In the genomic region with DNA sequence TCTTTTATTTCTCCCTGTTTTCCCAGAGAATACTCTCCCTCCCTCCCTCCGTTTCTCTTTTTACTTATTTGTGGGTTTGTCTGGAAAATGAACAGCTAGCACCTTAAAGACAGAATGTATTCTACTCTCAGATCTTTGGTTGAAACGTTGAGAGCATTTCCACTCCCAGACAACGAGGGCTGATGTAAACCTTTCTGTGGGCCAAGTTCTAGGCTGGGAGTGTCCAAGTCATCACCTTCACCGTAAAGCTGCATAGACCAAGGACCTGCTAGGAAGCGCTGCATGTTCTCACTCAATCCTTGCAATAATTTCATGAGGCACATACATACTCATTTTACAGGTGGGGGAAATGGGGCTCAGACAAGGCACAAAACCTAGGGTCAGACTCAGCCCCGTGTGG, we compare ENCODE assay signal across 9 cellular contexts. TPM values are rescaled to one million over a fixed set of nuclear protein-coding genes. Genes with fewer than 3 reads are reported as not detected.
DNase-seq lines count a peak whose midpoint lies in the region; ATAC-seq, FAIRE-seq and TF ChIP-seq lines count a peak whose summit lies in the region.
"Had no signal": no experiment of that assay in that cellular context is flagged by ENCODE, and none has a peak within 500 bp of the region (broad histone marks: within the 10 kb centered on the region; RNA-seq: fewer than 3 reads in every experiment).

No MANE protein-coding gene starts in this region.

- peaks cover 65% of the 10 kb centered on the region for H3K4me1 ChIP-seq in fibroblast of lung (ENCODE audit: control insufficient read depth, extremely low read depth, insufficient read depth, low read length)
- H3K4me1 ChIP-seq in sigmoid colon, result peaks cover 0 to 100% (median 99%) of the 10 kb centered on the region in 4 donors

- peak overlapping the region; percentile 39 for H3K9ac ChIP-seq in fibroblast of lung (ENCODE audit: insufficient read depth, low read length)

- H3K4me3 Mint-ChIP-seq in T-helper 17 cell, result peak overlapping the region; percentile 96

- H3K27ac Mint-ChIP-seq in T-helper 17 cell, result peak overlapping the region; percentile 100

- peak; percentile 69 for FAIRE-seq in GM12891 (lab: Jason Lieb, UNC)

- TF ChIP-seq CTCF in fibroblast of lung (conservative IDR thresholded peaks at IDR 0.05 in 1 of 2, IDR thresholded peaks at IDR 0.05 in 1 of 2; ENCODE audit: low read depth in 1 of 2, low read length in 2 of 2), result no peak
- no peak for TF ChIP-seq CTCF in sigmoid colon (IDR thresholded peaks at IDR 0.05)

- DNase-seq in GM12891 (ENCODE audit: insufficient read length, low spot score), result no peak
- no peak for DNase-seq in T-helper 17 cell
- no peak for DNase-seq in fibroblast of lung (ENCODE audit: low read depth in 2 of 2)
- no peak for DNase-seq in sigmoid colon
- no peak for DNase-seq in NCI-H1694 (lab: John Stamatoyannopoulos, UW)

- peaks cover 4% of the 10 kb centered on the region for H3K36me3 ChIP-seq in fibroblast of lung (ENCODE audit: control insufficient read depth, insufficient read depth, low read length)
- H3K36me3 ChIP-seq in sigmoid colon, result no peaks in the 10 kb centered on the region

- no peaks in the 10 kb centered on the region for H3K9me3 ChIP-seq in T-helper 17 cell (ENCODE audit: control insufficient read depth, low read length, poor library complexity, severe bottlenecking)
- H3K9me3 ChIP-seq in fibroblast of lung (ENCODE audit: control insufficient read depth, insufficient read depth, low read depth, low read length), result no peaks in the 10 kb centered on the region
- no peaks in the 10 kb centered on the region for H3K9me3 ChIP-seq in sigmoid colon

- H3K4me3 ChIP-seq in fibroblast of lung (replicated peaks in 1 of 4; ENCODE audit: control extremely low read depth in 1 of 4, insufficient read depth in 1 of 4, low read depth in 3 of 4, low read length in 4 of 4), result peak overlapping the region; percentile 21 to 31 (median 26)
- H3K4me3 ChIP-seq in sigmoid colon, result peak overlapping the region in 2 of 4 donors; percentile 11 to 25

- peaks cover 82% of the 10 kb centered on the region for H3K4me1 Mint-ChIP-seq in T-helper 17 cell

- 36 to 39% methylated on average over 6 of the region's 6 CpGs for WGBS in sigmoid colon, 2 donors

- peaks cover 11% of the 10 kb centered on the region for H3K36me3 Mint-ChIP-seq in T-helper 17 cell (ENCODE audit: low read depth)

- H2AFZ ChIP-seq in fibroblast of lung (ENCODE audit: low read length), result no peak overlapping the region

- H3K27me3 Mint-ChIP-seq in T-helper 17 cell, result no peaks in the 10 kb centered on the region

- H3K79me2 ChIP-seq in fibroblast of lung (ENCODE audit: control insufficient read depth, insufficient read depth, low read length), result peaks cover 97% of the 10 kb centered on the region

- peaks cover 3% of the 10 kb centered on the region for H4K20me1 ChIP-seq in fibroblast of lung (ENCODE audit: control insufficient read depth, extremely low read depth, insufficient read depth, low read length)

- intact Hi-C loops in sigmoid colon (cut with DNase I), result loop anchor here (5.0 kb wide), 1 partner anchor 33 kb away; no protein-coding TSS in a partner anchor

- no peak for TF ChIP-seq EP300 in sigmoid colon (IDR thresholded peaks at IDR 0.05)

- no peak for TF ChIP-seq POLR2A in GM12891 (IDR thresholded peaks at IDR 0.05; ENCODE audit: low read depth, low read length)
- no peak for TF ChIP-seq POLR2A in sigmoid colon (IDR thresholded peaks at IDR 0.05)

- H3K27ac ChIP-seq in fibroblast of lung (ENCODE audit: insufficient read depth, low read length) (peak overlapping the region; percentile 93), sigmoid colon (peak overlapping the region; percentile 98 to 100 (median 100))

- no peaks in the 10 kb centered on the region for H3K27me3 ChIP-seq in fibroblast of lung (ENCODE audit: control insufficient read depth, insufficient read depth, low read length)
- H3K27me3 ChIP-seq in sigmoid colon, result no peaks in the 10 kb centered on the region

- ATAC-seq in T-helper 17 cell (peak; percentile 16), HG03571 (IDR thresholded peaks at IDR 0.05; ENCODE audit: unreplicated experiment) (no peak), HG03432 (IDR thresholded peaks at IDR 0.05; ENCODE audit: unreplicated experiment) (no peak), GM21737 (IDR thresholded peaks at IDR 0.05; ENCODE audit: unreplicated experiment) (no peak)
- ATAC-seq: left colon had no signal

- H3K4me2 ChIP-seq in fibroblast of lung (ENCODE audit: extremely low read depth, insufficient read depth, low read length), result peak overlapping the region; percentile 90

TF ChIP-seq in GM12891, 5 proteins besides CTCF, POLR2A, EP300 and RAD21:
- TF ChIP-seq SPI1 (IDR thresholded peaks at IDR 0.05; ENCODE audit: low read depth, low read length) (no peak), POU2F2 (IDR thresholded peaks at IDR 0.05; ENCODE audit: low read depth, low read length) (no peak), PAX5 (IDR thresholded peaks at IDR 0.05; ENCODE audit: insufficient read depth, low read length, severe bottlenecking) (no peak), POLR2AphosphoS5 (IDR thresholded peaks at IDR 0.05; ENCODE audit: low read depth, low read length) (no peak), TAF1 (IDR thresholded peaks at IDR 0.05; ENCODE audit: low read depth, low read length) (no peak)

RNA-seq across cellular contexts. Expression of gene MYH9, which starts 32.4 kb away (rescaled TPM):
- polyA plus RNA-seq in GM12891 (2012; ENCODE audit: low read depth, missing spikeins), result 164 TPM
- total RNA-seq in T-helper 17 cell (1,000 to 10,000 TPM; 1,038 to 1,220 TPM), fibroblast of lung (562 and 796 TPM in 2 replicates), sigmoid colon (100 to 1,000 TPM; 147 to 273 (median 184) TPM)
- polyA plus RNA-seq in fibroblast of lung (413 and 677 TPM in 2 replicates), sigmoid colon (100 to 1,000 TPM in 1 of 3 donors, 10 to 100 TPM in 2; 63.7 to 307 (median 88.3) TPM)
- 611 and 1,244 TPM in 2 replicates for polyA plus RNA-seq in fibroblast of lung (2012)
- 1,141 and 2,569 TPM in 2 replicates for polyA minus RNA-seq in fibroblast of lung (ENCODE audit: low replicate concordance)
